In genomic region chr17:45050680-45051059, GRCh38 we compare ENCODE assay signal across 8 cellular contexts. TPM values are rescaled to one million over a fixed set of nuclear protein-coding genes. Genes with fewer than 3 reads are reported as not detected.
DNase-seq lines count a peak whose midpoint lies in the region; ATAC-seq and TF ChIP-seq lines count a peak whose summit lies in the region.

No MANE protein-coding gene starts in this region.

- peak; percentile 11 for ATAC-seq in HG02840 (IDR thresholded peaks at IDR 0.05; ENCODE audit: low FRiP score, unreplicated experiment)
- ATAC-seq in GM18517 (IDR thresholded peaks at IDR 0.05; ENCODE audit: unreplicated experiment) = no peak
- no peak for ATAC-seq in HG03460 (IDR thresholded peaks at IDR 0.05; ENCODE audit: unreplicated experiment)

- H3K36me3 ChIP-seq in mucosa of stomach (ENCODE audit: control insufficient read depth, insufficient read depth, low read length) (no peaks in the 10 kb centered on the region), thymus (ENCODE audit: control insufficient read depth, insufficient read depth) (peaks cover 4% of the 10 kb centered on the region)

- peak overlapping the region; percentile 97 for H3K27ac ChIP-seq in thymus (ENCODE audit: low read depth)

- peak overlapping the region; percentile 79 for H3K4me3 ChIP-seq in WI38 (ENCODE audit: low read depth, low read length)
- H3K4me3 ChIP-seq in mucosa of stomach (ENCODE audit: low read length) = peak overlapping the region; percentile 56
- H3K4me3 ChIP-seq in thymus (ENCODE audit: low read length) = peak overlapping the region; percentile 86

- DNase-seq in D341Med (ENCODE audit: low spot score) (peak; percentile 61), dermis blood vessel endothelial cell (peak; percentile 45)

- no peaks in the 10 kb centered on the region for H3K27me3 ChIP-seq in mucosa of stomach (ENCODE audit: control insufficient read depth, insufficient read depth, low read length)
- H3K27me3 ChIP-seq in thymus (ENCODE audit: control insufficient read depth, insufficient read depth) = no peaks in the 10 kb centered on the region

- H3K9ac ChIP-seq in mucosa of stomach (ENCODE audit: low read length) = peak overlapping the region; percentile 59

- no peak for TF ChIP-seq CTCF in WI38 (IDR thresholded peaks at IDR 0.05; ENCODE audit: low read depth, low read length)

- 1% methylated on average over 12 of the region's 12 CpGs for WGBS in thymus

- no peaks in the 10 kb centered on the region for H3K9me3 ChIP-seq in mucosa of stomach (ENCODE audit: control insufficient read depth, low read length)
- H3K9me3 ChIP-seq in thymus (ENCODE audit: control insufficient read depth) = no peaks in the 10 kb centered on the region

- peaks cover 12% of the 10 kb centered on the region for H3K4me1 ChIP-seq in mucosa of stomach (ENCODE audit: control insufficient read depth, insufficient read depth, low read length)
- H3K4me1 ChIP-seq in thymus (ENCODE audit: control insufficient read depth, insufficient read depth, low read length) = peaks cover 9% of the 10 kb centered on the region

RNA-seq across cellular contexts. Expression of gene DCAKD, which starts 0.8 kb away (rescaled TPM):
- 33.8 and 36.4 TPM in 2 replicates for total RNA-seq in dermis blood vessel endothelial cell
- polyA plus RNA-seq in thymus = 24.7 TPM

RNA-seq across cellular contexts. Expression of gene NMT1, which starts 10.4 kb away (rescaled TPM):
- total RNA-seq in dermis blood vessel endothelial cell = 69.4 and 79.1 TPM in 2 replicates
- 39.3 TPM for polyA plus RNA-seq in thymus
